Comparison of ENCODE assay signal across 1 cellular context in genomic region chr5:178177569-178177968, GRCh38.
TF ChIP-seq lines count a peak whose summit lies in the region.

No MANE protein-coding gene starts in this region.

TF ChIP-seq in K562, 482 proteins besides CTCF, POLR2A, EP300 and RAD21:
- TF ChIP-seq ESRRA (IDR thresholded peaks at IDR 0.05; ENCODE audit: borderline replicate concordance, low read depth) (no peak), PCBP1 (IDR thresholded peaks at IDR 0.05; ENCODE audit: low read depth, low read length, poor library complexity, severe bottlenecking) (no peak), IRF1 (CRISPR knock-in tag; IDR thresholded peaks at IDR 0.05; ENCODE audit: borderline replicate concordance) (no peak), IFI16 (CRISPR knock-in tag; IDR thresholded peaks at IDR 0.05) (no peak), ZNF79 (CRISPR knock-in tag; IDR thresholded peaks at IDR 0.05; ENCODE audit: low read depth) (no peak), HCFC1 (IDR thresholded peaks at IDR 0.05; ENCODE audit: low read depth, low read length) (no peak), ZNF134 (CRISPR knock-in tag; conservative IDR thresholded peaks at IDR 0.05) (no peak), XRCC5 (IDR thresholded peaks at IDR 0.05; ENCODE audit: low read depth, low read length) (no peak), PHB (CRISPR knock-in tag; IDR thresholded peaks at IDR 0.05) (no peak), DACH1 (IDR thresholded peaks at IDR 0.05; ENCODE audit: partially characterized antibody) (no peak), GABPB2 (CRISPR knock-in tag; conservative IDR thresholded peaks at IDR 0.05) (no peak), BHLHE40 (IDR thresholded peaks at IDR 0.05; ENCODE audit: low read length) (no peak), ZFP36 (IDR thresholded peaks at IDR 0.05; ENCODE audit: low read depth, low read length, partially characterized antibody) (no peak), MNT (conservative IDR thresholded peaks at IDR 0.05) (no peak), TAF7 (tag; IDR thresholded peaks at IDR 0.05) (no peak), SNIP1 (IDR thresholded peaks at IDR 0.05; ENCODE audit: low read depth) (no peak), ZNF263 (CRISPR knock-in tag; IDR thresholded peaks at IDR 0.05; ENCODE audit: borderline replicate concordance) (no peak), USF1 (CRISPR knock-in tag; IDR thresholded peaks at IDR 0.05) (no peak), ID3 (CRISPR knock-in tag; IDR thresholded peaks at IDR 0.05) (no peak), ID3 (tag; IDR thresholded peaks at IDR 0.05) (no peak)
TF ChIP-seq in K562: peak in this region for 0.
